Comparison of ENCODE assay signal across 9 cellular contexts in genomic region chr1:92461364-92462097, GRCh38. TPM values are rescaled to one million over a fixed set of nuclear protein-coding genes. Genes with fewer than 3 reads are reported as not detected.
DNase-seq lines count a peak whose midpoint lies in the region; ATAC-seq and TF ChIP-seq lines count a peak whose summit lies in the region.
"Had no signal": no experiment of that assay in that cellular context is flagged by ENCODE, and none has a peak within 500 bp of the region (broad histone marks: within the 10 kb centered on the region; RNA-seq: fewer than 3 reads in every experiment).

No MANE protein-coding gene starts in this region.

- peaks cover 23% of the 10 kb centered on the region for H3K4me1 ChIP-seq in OCI-LY1 (ENCODE audit: insufficient read depth, low read length, severe bottlenecking)
- H3K4me1 ChIP-seq in right cardiac atrium (ENCODE audit: control insufficient read depth, insufficient read depth, low read length) = peaks cover 2% of the 10 kb centered on the region

- H3K27ac Mint-ChIP-seq in activated CD4-positive, alpha-beta T cell treated with anti-CD3 and anti-CD28 coated beads, Interleukin-2, amount 10 ng/mL, durations not matched to agents 24 days and 14 days = peak overlapping the region; percentile 34
- no peak overlapping the region for H3K27ac Mint-ChIP-seq in stimulated activated effector memory CD8-positive, alpha-beta T cell treated with anti-CD3 and anti-CD28 coated beads, Interleukin-12 subunit alpha, Interleukin-12 subunit beta, amount 100 ng/mL, for 72 hours

- 0 out of 2 replicates have a peak overlapping the region, but pooled peaks have one; percentile 3 for H3K4me2 ChIP-seq in OCI-LY1 (ENCODE audit: low read length)

- H3K4me3 ChIP-seq in OCI-LY1 (ENCODE audit: low read depth, low read length, poor library complexity, severe bottlenecking) (no peak overlapping the region), right cardiac atrium (ENCODE audit: low read length) (no peak overlapping the region), foreskin fibroblast (ENCODE audit: low read depth in 1 of 2, low read length in 2 of 2) (no peak overlapping the region)

- H4K20me1 ChIP-seq in OCI-LY1 (ENCODE audit: insufficient read depth, low read length) = no peaks in the 10 kb centered on the region

- no peaks in the 10 kb centered on the region for H3K27me3 Mint-ChIP-seq in activated CD4-positive, alpha-beta T cell treated with anti-CD3 and anti-CD28 coated beads, Interleukin-2, amount 10 ng/mL, durations not matched to agents 24 days and 14 days

- no peaks in the 10 kb centered on the region for H3K9me3 ChIP-seq in OCI-LY1 (ENCODE audit: low read length)
- no peaks in the 10 kb centered on the region for H3K9me3 ChIP-seq in right cardiac atrium (ENCODE audit: control insufficient read depth, low read length)

- no peak overlapping the region for H3K4me3 Mint-ChIP-seq in activated CD4-positive, alpha-beta T cell treated with anti-CD3 and anti-CD28 coated beads, Interleukin-2, amount 10 ng/mL, durations not matched to agents 24 days and 14 days
- no peak overlapping the region for H3K4me3 Mint-ChIP-seq in stimulated activated effector memory CD8-positive, alpha-beta T cell treated with anti-CD3 and anti-CD28 coated beads, Interleukin-12 subunit alpha, Interleukin-12 subunit beta, amount 100 ng/mL, for 72 hours

- H3K9me2 ChIP-seq in OCI-LY1 (ENCODE audit: low read depth, low read length) = no peaks in the 10 kb centered on the region

- H3K4me1 Mint-ChIP-seq in activated CD4-positive, alpha-beta T cell treated with anti-CD3 and anti-CD28 coated beads, Interleukin-2, amount 10 ng/mL, durations not matched to agents 24 days and 14 days = peaks cover 51% of the 10 kb centered on the region
- H3K4me1 Mint-ChIP-seq in stimulated activated effector memory CD8-positive, alpha-beta T cell treated with anti-CD3 and anti-CD28 coated beads, Interleukin-12 subunit alpha, Interleukin-12 subunit beta, amount 100 ng/mL, for 72 hours = peaks cover 45% of the 10 kb centered on the region

- intact Hi-C loops in activated CD4-positive, alpha-beta T cell treated with anti-CD3 and anti-CD28 coated beads, Interleukin-2, amount 10 ng/mL, durations not matched to agents 24 days and 14 days (cut with micrococcal nuclease) = no loop called here
- intact Hi-C loops in right cardiac atrium (cut with DNase I) = no loop called here

- TF ChIP-seq CTCF in OCI-LY1 (IDR thresholded peaks at IDR 0.05; ENCODE audit: low read length) (peak; percentile 53; the same call in 1 of the 2 replicates), foreskin fibroblast (IDR thresholded peaks at IDR 0.05; ENCODE audit: low read depth, low read length) (no peak)

- no peaks in the 10 kb centered on the region for H3K79me2 ChIP-seq in OCI-LY1 (ENCODE audit: insufficient read depth, low read length)

- DNase-seq in activated CD4-positive, alpha-beta T cell treated with anti-CD3 and anti-CD28 coated beads, Interleukin-2, amount 10 ng/mL, durations not matched to agents 24 days and 14 days = no peak
- DNase-seq in activated CD4-positive, alpha-beta T cell treated with anti-CD3 and anti-CD28 coated beads, Interleukin-2, amount 50 U/mL, for 1 hour = no peak
- no peak for DNase-seq in stimulated activated effector memory CD8-positive, alpha-beta T cell treated with anti-CD3 and anti-CD28 coated beads, Interleukin-12 subunit alpha, Interleukin-12 subunit beta, amount 100 ng/mL, for 72 hours (ENCODE audit: low spot score in 2 of 2)
- no peak for DNase-seq in NCI-H446 (lab: John Stamatoyannopoulos, UW)
- DNase-seq in right cardiac atrium = no peak
- no peak for DNase-seq in foreskin fibroblast
- DNase-seq: NCI-H187 treated with DMSO at 0.1 percent for 48 hours had no signal

- no peaks in the 10 kb centered on the region for H3K27me3 ChIP-seq in OCI-LY1 (ENCODE audit: insufficient read depth, low read length)
- H3K27me3 ChIP-seq in right cardiac atrium (ENCODE audit: control insufficient read depth, insufficient read depth) = no peaks in the 10 kb centered on the region

- H3F3A ChIP-seq in OCI-LY1 (ENCODE audit: insufficient read depth, low read length) = no peaks in the 10 kb centered on the region

- H3K9me3 Mint-ChIP-seq in activated CD4-positive, alpha-beta T cell treated with anti-CD3 and anti-CD28 coated beads, Interleukin-2, amount 10 ng/mL, durations not matched to agents 24 days and 14 days = peaks cover 3% of the 10 kb centered on the region
- no peaks in the 10 kb centered on the region for H3K9me3 Mint-ChIP-seq in stimulated activated effector memory CD8-positive, alpha-beta T cell treated with anti-CD3 and anti-CD28 coated beads, Interleukin-12 subunit alpha, Interleukin-12 subunit beta, amount 100 ng/mL, for 72 hours

- no peak overlapping the region for H3K27ac ChIP-seq in OCI-LY1 (ENCODE audit: low read depth, low read length, poor library complexity, severe bottlenecking)
- no peak overlapping the region for H3K27ac ChIP-seq in right cardiac atrium (ENCODE audit: low read length)

- no peak overlapping the region for H3K9ac ChIP-seq in OCI-LY1 (ENCODE audit: low read length)

- no peaks in the 10 kb centered on the region for H3K36me3 ChIP-seq in OCI-LY1 (ENCODE audit: insufficient read depth, low read length)

- 84% methylated on average over 5 of the region's 5 CpGs for WGBS in right cardiac atrium

- peaks cover 17% of the 10 kb centered on the region for H3K36me3 Mint-ChIP-seq in activated CD4-positive, alpha-beta T cell treated with anti-CD3 and anti-CD28 coated beads, Interleukin-2, amount 10 ng/mL, durations not matched to agents 24 days and 14 days (ENCODE audit: low read depth)
- H3K36me3 Mint-ChIP-seq in stimulated activated effector memory CD8-positive, alpha-beta T cell treated with anti-CD3 and anti-CD28 coated beads, Interleukin-12 subunit alpha, Interleukin-12 subunit beta, amount 100 ng/mL, for 72 hours = no peaks in the 10 kb centered on the region

- H2AFZ ChIP-seq in OCI-LY1 (ENCODE audit: low read length) = no peak overlapping the region

- ATAC-seq in HG03045 (IDR thresholded peaks at IDR 0.05; ENCODE audit: unreplicated experiment) (peak; percentile 54), right cardiac atrium (no peak)
- peak; percentile 41 for ATAC-seq in stimulated activated effector memory CD8-positive, alpha-beta T cell treated with anti-CD3 and anti-CD28 coated beads, Interleukin-12 subunit alpha, Interleukin-12 subunit beta, amount 100 ng/mL, for 72 hours

RNA-seq across cellular contexts. Expression of gene GFI1, which starts 25.2 kb away (rescaled TPM):
- total RNA-seq in activated CD4-positive, alpha-beta T cell treated with anti-CD3 and anti-CD28 coated beads, Interleukin-2, amount 10 ng/mL, durations not matched to agents 24 days and 14 days = 85.1 and 87.1 TPM in 2 replicates
- under 1 TPM in 3 of 4 donors, not detected in 1; 0.29 to 0.59 (median 0.45) TPM for total RNA-seq in right cardiac atrium
- 0.18 TPM for polyA plus RNA-seq in right cardiac atrium

Comparison
In these comparisons a context has a peak if more than half of its experiments do, and no peak if none do; other contexts are left out.
1. ATAC-seq: peak in HG03045 (single experiment) and stimulated activated effector memory CD8-positive, alpha-beta T cell treated with anti-CD3 and anti-CD28 coated beads, Interleukin-12 subunit alpha, Interleukin-12 subunit beta, amount 100 ng/mL, for 72 hours (single experiment); none in right cardiac atrium (0 of 2).
2. RNA of gene GFI1, which starts 25.2 kb away (total RNA-seq): 85.1 to 87.1 TPM in activated CD4-positive, alpha-beta T cell treated with anti-CD3 and anti-CD28 coated beads, Interleukin-2, amount 10 ng/mL, durations not matched to agents 24 days and 14 days; 0.29 to 0.59 TPM in right cardiac atrium; every median in the first group is over 10 times any median in the second.